31 cellular contexts compared by ENCODE assay signal in the genomic region with DNA sequence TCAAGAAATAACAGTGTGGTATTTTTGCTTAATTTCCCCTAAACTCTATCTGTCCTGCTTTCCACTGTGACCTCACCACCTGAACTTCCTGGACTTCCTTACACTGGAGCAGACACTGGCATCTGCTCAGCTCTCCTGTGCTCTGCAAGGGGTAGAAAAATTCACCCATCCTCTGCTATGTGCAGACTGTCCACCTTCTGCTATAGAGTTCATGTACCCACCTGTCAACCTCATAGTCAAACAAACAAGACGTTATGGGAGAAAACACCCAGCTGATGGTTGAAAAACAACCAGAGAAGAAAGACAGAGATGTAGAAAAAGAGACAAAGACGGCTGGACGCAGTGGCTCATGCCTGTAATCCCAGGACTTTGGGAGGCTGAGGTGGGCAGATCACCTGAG. TPM values are rescaled to one million over a fixed set of nuclear protein-coding genes. Genes with fewer than 3 reads are reported as not detected.
DNase-seq lines count a peak whose midpoint lies in the region; ATAC-seq and TF ChIP-seq lines count a peak whose summit lies in the region.
"Had no signal": no experiment of that assay in that cellular context is flagged by ENCODE, and none has a peak within 500 bp of the region (broad histone marks: within the 10 kb centered on the region; RNA-seq: fewer than 3 reads in every experiment).

No MANE protein-coding gene starts in this region.

- H2AFZ ChIP-seq in MM.1S (ENCODE audit: low read length) = no peak overlapping the region
- H2AFZ ChIP-seq: neural progenitor cell had no signal

- H3K4me3 ChIP-seq in MM.1S (ENCODE audit: low read length) = no peak overlapping the region
- no peak overlapping the region for H3K4me3 ChIP-seq in aorta (ENCODE audit: low read length in 2 of 2)
- H3K4me3 ChIP-seq: lower lobe of right lung, mucosa of descending colon, neural progenitor cell had no signal

- TF ChIP-seq CTCF in MM.1S (IDR thresholded peaks at IDR 0.05; ENCODE audit: low read length) = no peak
- TF ChIP-seq CTCF in chondrocyte (IDR thresholded peaks at IDR 0.05) = no peak

- no peaks in the 10 kb centered on the region for H3K9me3 Mint-ChIP-seq in chondrocyte (ENCODE audit: low read depth)
- no peaks in the 10 kb centered on the region for H3K9me3 Mint-ChIP-seq in activated CD4-positive, alpha-beta T cell treated with anti-CD3 and anti-CD28 coated beads, Interleukin-2, amount 10 ng/mL, durations not matched to agents 24 days and 14 days

- H3K9ac ChIP-seq in MM.1S (ENCODE audit: low read length) = no peak overlapping the region
- H3K9ac ChIP-seq: neural progenitor cell had no signal

- no peaks in the 10 kb centered on the region for H3K9me3 ChIP-seq in MM.1S (replicated peaks; ENCODE audit: insufficient read depth, low read length)
- H3K9me3 ChIP-seq in aorta (ENCODE audit: control insufficient read depth, low read length) = no peaks in the 10 kb centered on the region
- H3K9me3 ChIP-seq: lower lobe of right lung, mucosa of descending colon had no signal

- H3K27ac ChIP-seq in MM.1S (ENCODE audit: low read length) (peak overlapping the region; percentile 89; the same call in 1 of the 2 replicates), aorta (ENCODE audit: low read depth in 1 of 2, low read length in 2 of 2) (no peak overlapping the region)
- H3K27ac ChIP-seq: 22Rv1, lower lobe of right lung, neural progenitor cell, RWPE1 had no signal

- no peak for ATAC-seq in activated CD4-positive, CD25-positive, alpha-beta regulatory T cell treated with anti-CD3 and anti-CD28 coated beads, Interleukin-2, amount 50 U/mL, for 24 hours
- ATAC-seq in aorta (ENCODE audit: low FRiP score) = no peak
- ATAC-seq: activated CD4-positive, alpha-beta T cell treated with anti-CD3 and anti-CD28 coated beads for 36 hours had no signal

- H3F3A ChIP-seq in MM.1S (ENCODE audit: insufficient read depth, low read length) = peaks cover 17% of the 10 kb centered on the region

- no peaks in the 10 kb centered on the region for H3K4me1 Mint-ChIP-seq in chondrocyte (ENCODE audit: low read depth)
- H3K4me1 Mint-ChIP-seq in activated CD4-positive, alpha-beta T cell treated with anti-CD3 and anti-CD28 coated beads, Interleukin-2, amount 10 ng/mL, durations not matched to agents 24 days and 14 days = no peaks in the 10 kb centered on the region
- H3K4me1 Mint-ChIP-seq: activated CD4-positive, alpha-beta T cell treated with anti-CD3 and anti-CD28 coated beads for 36 hours; brain had no signal

- peak overlapping the region; percentile 57 for H3K4me2 ChIP-seq in MM.1S (ENCODE audit: low read depth, low read length)
- H3K4me2 ChIP-seq: neural progenitor cell had no signal

- H3K27me3 ChIP-seq in MM.1S (replicated peaks; ENCODE audit: insufficient read depth, low read length) = no peaks in the 10 kb centered on the region
- H3K27me3 ChIP-seq in aorta (ENCODE audit: control insufficient read depth in 1 of 2, insufficient read depth in 2 of 2, low read length in 1 of 2) = no peaks in the 10 kb centered on the region

- WGBS in aorta, 2 donors = 58 to 70% methylated on average over 3 of the region's 3 CpGs

- intact Hi-C loops in posterior vena cava (cut with DNase I) = no loop called here
- intact Hi-C loops in activated CD4-positive, alpha-beta T cell treated with anti-CD3 and anti-CD28 coated beads, Interleukin-2, amount 10 ng/mL, durations not matched to agents 24 days and 14 days (cut with micrococcal nuclease) = loop anchor here (5.0 kb wide), 1 partner anchor 35 kb away; no protein-coding TSS in a partner anchor
- intact Hi-C loops in aorta (cut with DNase I) = no loop called here

- H3K27me3 Mint-ChIP-seq in chondrocyte (ENCODE audit: low read depth) = peaks cover 16% of the 10 kb centered on the region
- peaks cover 26% of the 10 kb centered on the region for H3K27me3 Mint-ChIP-seq in activated CD4-positive, alpha-beta T cell treated with anti-CD3 and anti-CD28 coated beads, Interleukin-2, amount 10 ng/mL, durations not matched to agents 24 days and 14 days

- peak; percentile 28 for DNase-seq in NOMO-1 treated with DMSO at 0.1 percent for 48 hours (lab: John Stamatoyannopoulos, UW; ENCODE audit: unreplicated experiment)
- DNase-seq in NOMO-1 treated with dmso at 0.1 percent for 144 hours (lab: John Stamatoyannopoulos, UW; ENCODE audit: unreplicated experiment) = no peak
- no peak for DNase-seq in MM.1S
- peak; percentile 1 for DNase-seq in chondrocyte (ENCODE audit: low spot score)
- DNase-seq in posterior vena cava (ENCODE audit: low spot score) = peak; percentile 17
- DNase-seq in activated CD4-positive, alpha-beta T cell treated with anti-CD3 and anti-CD28 coated beads, Interleukin-2, amount 10 ng/mL, durations not matched to agents 24 days and 14 days = no peak
- DNase-seq in aorta = no peak
- DNase-seq: activated CD4-positive, alpha-beta T cell treated with anti-CD3 and anti-CD28 coated beads for 36 hours; activated effector memory CD4-positive, alpha-beta T cell treated with Interleukin-2 at 50 U/mL for 16 hours; activated T-cell treated with anti-CD3 and anti-CD28 coated beads for 4 hours; effector CD8-positive, alpha-beta T cell; head of caudate nucleus; lower lobe of right lung; mucosa of descending colon; NCI-H1417 treated with DMSO at 0.1 percent for 48 hours; NCI-H2081 treated with DMSO at 0.1 percent for 48 hours; NCI-H345; NCI-H748 treated with DMSO at 0.1 percent for 48 hours; right cardiac atrium; stimulated activated CD4-positive, alpha-beta T cell treated with anti-CD3 and anti-CD28 coated beads, Interleukin-2, amount 100 ng/mL, for 48 hours; T-helper 2 cell had no signal

- peaks cover 27% of the 10 kb centered on the region for H3K4me1 ChIP-seq in MM.1S (ENCODE audit: low read length)
- H3K4me1 ChIP-seq in aorta (ENCODE audit: control insufficient read depth in 1 of 2, insufficient read depth in 2 of 2, low read length in 2 of 2) = no peaks in the 10 kb centered on the region
- H3K4me1 ChIP-seq: lower lobe of right lung, neural progenitor cell had no signal

- H3K36me3 Mint-ChIP-seq in chondrocyte (ENCODE audit: low read depth) = no peaks in the 10 kb centered on the region
- H3K36me3 Mint-ChIP-seq in activated CD4-positive, alpha-beta T cell treated with anti-CD3 and anti-CD28 coated beads, Interleukin-2, amount 10 ng/mL, durations not matched to agents 24 days and 14 days (ENCODE audit: low read depth) = peaks cover 5% of the 10 kb centered on the region
- H3K36me3 Mint-ChIP-seq: brain, neural progenitor cell had no signal

- no peaks in the 10 kb centered on the region for H3K36me3 ChIP-seq in MM.1S (replicated peaks; ENCODE audit: insufficient read depth, low read length)
- no peaks in the 10 kb centered on the region for H3K36me3 ChIP-seq in aorta (ENCODE audit: control insufficient read depth in 1 of 2, insufficient read depth in 2 of 2, low read length in 1 of 2)
- H3K36me3 ChIP-seq: neural progenitor cell had no signal

- H3K79me2 ChIP-seq in MM.1S (ENCODE audit: low read length) = no peaks in the 10 kb centered on the region

- no peak overlapping the region for H3K4me3 Mint-ChIP-seq in chondrocyte (ENCODE audit: unreplicated experiment)
- H3K4me3 Mint-ChIP-seq in activated CD4-positive, alpha-beta T cell treated with anti-CD3 and anti-CD28 coated beads, Interleukin-2, amount 10 ng/mL, durations not matched to agents 24 days and 14 days = no peak overlapping the region
- H3K4me3 Mint-ChIP-seq: activated CD4-positive, alpha-beta T cell treated with anti-CD3 and anti-CD28 coated beads for 36 hours; brain; neural progenitor cell had no signal

- no peaks in the 10 kb centered on the region for H4K20me1 ChIP-seq in MM.1S (ENCODE audit: insufficient read depth, low read length)

- H3K27ac Mint-ChIP-seq in chondrocyte (ENCODE audit: unreplicated experiment) = no peak overlapping the region
- no peak overlapping the region for H3K27ac Mint-ChIP-seq in activated CD4-positive, alpha-beta T cell treated with anti-CD3 and anti-CD28 coated beads, Interleukin-2, amount 10 ng/mL, durations not matched to agents 24 days and 14 days
- H3K27ac Mint-ChIP-seq: activated CD4-positive, alpha-beta T cell treated with anti-CD3 and anti-CD28 coated beads for 36 hours; brain; neural progenitor cell had no signal

- H3K9me2 ChIP-seq in MM.1S (replicated peaks; ENCODE audit: insufficient read depth, low read length) = no peaks in the 10 kb centered on the region

RNA-seq across cellular contexts. Expression of gene LAIR1, which starts 12.2 kb away (rescaled TPM):
- total RNA-seq in chondrocyte (not detected in 3 replicates), posterior vena cava (10 to 100 TPM; 18.3 to 42.2 TPM), aorta (10 to 100 TPM; 27.4 to 78.4 TPM)
- total RNA-seq in activated CD4-positive, alpha-beta T cell treated with anti-CD3 and anti-CD28 coated beads, Interleukin-2, amount 10 ng/mL, durations not matched to agents 24 days and 14 days = 5.9 and 7.7 TPM in 2 replicates
- 10 to 100 TPM in 1 of 2 donors, 1 to 10 TPM in 1; 2.1 to 17.2 TPM for polyA plus RNA-seq in aorta
- total RNA-seq: epithelial cell of proximal tubule had no signal

RNA-seq across cellular contexts. Expression of gene LILRA4, which starts 13.6 kb away (rescaled TPM):
- total RNA-seq in chondrocyte (not detected in 3 replicates), posterior vena cava (under 1 TPM in 1 of 2 donors, not detected in 1; 0.57 TPM), aorta (not detected)
- not detected in 2 replicates for total RNA-seq in activated CD4-positive, alpha-beta T cell treated with anti-CD3 and anti-CD28 coated beads, Interleukin-2, amount 10 ng/mL, durations not matched to agents 24 days and 14 days
- not detected for polyA plus RNA-seq in aorta
- total RNA-seq: activated CD4-positive, alpha-beta T cell treated with anti-CD3 and anti-CD28 coated beads for 36 hours; epithelial cell of proximal tubule; H4; kidney epithelial cell; mucosa of descending colon; OCI-LY7; right cardiac atrium; temporal lobe had no signal
- polyA plus RNA-seq: right cardiac atrium had no signal

RNA-seq across cellular contexts. Expression of gene LILRA5, which starts 39.6 kb away (rescaled TPM):
- total RNA-seq in chondrocyte = not detected in 3 replicates
- 10 to 100 TPM in 1 of 2 donors, 1 to 10 TPM in 1; 6.2 to 11.7 TPM for total RNA-seq in posterior vena cava
- not detected in 2 replicates for total RNA-seq in activated CD4-positive, alpha-beta T cell treated with anti-CD3 and anti-CD28 coated beads, Interleukin-2, amount 10 ng/mL, durations not matched to agents 24 days and 14 days
- 10 to 100 TPM in 1 of 2 donors, 1 to 10 TPM in 1; 5.5 to 10.8 TPM for total RNA-seq in aorta
- polyA plus RNA-seq in aorta = 1 to 10 TPM; 1.7 to 3.5 TPM
- total RNA-seq: activated CD4-positive, alpha-beta T cell treated with anti-CD3 and anti-CD28 coated beads for 36 hours; epithelial cell of proximal tubule; H4; OCI-LY7; temporal lobe had no signal

Comparison
In these comparisons a context has a peak if more than half of its experiments do, and no peak if none do; other contexts are left out.
1. DNase-seq: peak in NOMO-1 treated with DMSO at 0.1 percent for 48 hours (single experiment), chondrocyte (single experiment) and posterior vena cava (single experiment); none in NOMO-1 treated with dmso at 0.1 percent for 144 hours (single experiment), MM.1S (single experiment), activated CD4-positive, alpha-beta T cell treated with anti-CD3 and anti-CD28 coated beads, Interleukin-2, amount 10 ng/mL, durations not matched to agents 24 days and 14 days (single experiment) and aorta (0 of 2).